Comparison of ENCODE assay signal across 1 cellular context in genomic region chr10:98349508-98349922, GRCh38.
TF ChIP-seq lines count a peak whose summit lies in the region.

No MANE protein-coding gene starts in this region.

TF ChIP-seq in SK-N-SH, 30 proteins besides CTCF, POLR2A, EP300 and RAD21 (continued from another document):
- TF ChIP-seq YY1 (IDR thresholded peaks at IDR 0.05; ENCODE audit: low read depth): no peak
- TF ChIP-seq IRF3 (IDR thresholded peaks at IDR 0.05; ENCODE audit: low read depth, low read length): no peak
- no peak for TF ChIP-seq MAX (IDR thresholded peaks at IDR 0.05; ENCODE audit: low read depth)
